Comparison of ENCODE assay signal across 1 cellular context in the genomic region with DNA sequence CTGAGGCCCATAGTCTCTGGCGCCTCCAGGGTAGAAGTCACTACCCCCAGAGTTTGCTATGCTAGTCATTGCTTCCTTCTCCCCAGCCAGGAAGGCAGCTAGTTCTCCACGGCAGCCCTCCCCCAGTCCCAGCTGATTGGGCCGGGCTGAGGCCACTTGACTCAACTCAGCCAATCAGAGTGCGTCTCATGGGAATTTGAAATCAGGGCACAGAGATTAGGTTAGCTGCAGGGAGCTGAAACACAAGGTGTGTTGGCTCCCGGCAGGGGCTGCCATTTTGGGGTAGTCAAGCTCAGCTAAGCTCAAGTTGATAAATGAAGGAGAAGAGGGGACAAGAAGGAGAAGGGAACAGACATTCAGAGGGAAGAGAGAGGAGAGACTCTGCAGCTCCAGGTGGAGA.
A peak's percentile ranks its signal among the peaks of the same experiment; 100 is the strongest.
TF ChIP-seq lines count a peak whose summit lies in the region.

No MANE protein-coding gene starts in this region.

TF ChIP-seq in WTC11, 78 proteins besides CTCF, POLR2A, EP300 and RAD21 (continued from another document):
- TF ChIP-seq, protein P1, sequence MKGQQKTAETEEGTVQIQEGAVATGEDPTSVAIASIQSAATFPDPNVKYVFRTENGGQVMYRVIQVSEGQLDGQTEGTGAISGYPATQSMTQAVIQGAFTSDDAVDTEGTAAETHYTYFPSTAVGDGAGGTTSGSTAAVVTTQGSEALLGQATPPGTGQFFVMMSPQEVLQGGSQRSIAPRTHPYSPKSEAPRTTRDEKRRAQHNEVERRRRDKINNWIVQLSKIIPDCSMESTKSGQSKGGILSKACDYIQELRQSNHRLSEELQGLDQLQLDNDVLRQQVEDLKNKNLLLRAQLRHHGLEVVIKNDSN (CRISPR knock-in tag; IDR thresholded peaks at IDR 0.05): peak; percentile 81
- TF ChIP-seq, protein P2, sequence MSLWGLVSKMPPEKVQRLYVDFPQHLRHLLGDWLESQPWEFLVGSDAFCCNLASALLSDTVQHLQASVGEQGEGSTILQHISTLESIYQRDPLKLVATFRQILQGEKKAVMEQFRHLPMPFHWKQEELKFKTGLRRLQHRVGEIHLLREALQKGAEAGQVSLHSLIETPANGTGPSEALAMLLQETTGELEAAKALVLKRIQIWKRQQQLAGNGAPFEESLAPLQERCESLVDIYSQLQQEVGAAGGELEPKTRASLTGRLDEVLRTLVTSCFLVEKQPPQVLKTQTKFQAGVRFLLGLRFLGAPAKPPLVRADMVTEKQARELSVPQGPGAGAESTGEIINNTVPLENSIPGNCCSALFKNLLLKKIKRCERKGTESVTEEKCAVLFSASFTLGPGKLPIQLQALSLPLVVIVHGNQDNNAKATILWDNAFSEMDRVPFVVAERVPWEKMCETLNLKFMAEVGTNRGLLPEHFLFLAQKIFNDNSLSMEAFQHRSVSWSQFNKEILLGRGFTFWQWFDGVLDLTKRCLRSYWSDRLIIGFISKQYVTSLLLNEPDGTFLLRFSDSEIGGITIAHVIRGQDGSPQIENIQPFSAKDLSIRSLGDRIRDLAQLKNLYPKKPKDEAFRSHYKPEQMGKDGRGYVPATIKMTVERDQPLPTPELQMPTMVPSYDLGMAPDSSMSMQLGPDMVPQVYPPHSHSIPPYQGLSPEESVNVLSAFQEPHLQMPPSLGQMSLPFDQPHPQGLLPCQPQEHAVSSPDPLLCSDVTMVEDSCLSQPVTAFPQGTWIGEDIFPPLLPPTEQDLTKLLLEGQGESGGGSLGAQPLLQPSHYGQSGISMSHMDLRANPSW (CRISPR knock-in tag; conservative IDR thresholded peaks at IDR 0.05; ENCODE audit: low read depth): no peak
- no peak for TF ChIP-seq HMGA2 (CRISPR knock-in tag; IDR thresholded peaks at IDR 0.05)
- TF ChIP-seq, protein P3, sequence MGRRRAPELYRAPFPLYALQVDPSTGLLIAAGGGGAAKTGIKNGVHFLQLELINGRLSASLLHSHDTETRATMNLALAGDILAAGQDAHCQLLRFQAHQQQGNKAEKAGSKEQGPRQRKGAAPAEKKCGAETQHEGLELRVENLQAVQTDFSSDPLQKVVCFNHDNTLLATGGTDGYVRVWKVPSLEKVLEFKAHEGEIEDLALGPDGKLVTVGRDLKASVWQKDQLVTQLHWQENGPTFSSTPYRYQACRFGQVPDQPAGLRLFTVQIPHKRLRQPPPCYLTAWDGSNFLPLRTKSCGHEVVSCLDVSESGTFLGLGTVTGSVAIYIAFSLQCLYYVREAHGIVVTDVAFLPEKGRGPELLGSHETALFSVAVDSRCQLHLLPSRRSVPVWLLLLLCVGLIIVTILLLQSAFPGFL (CRISPR knock-in tag; IDR thresholded peaks at IDR 0.05; ENCODE audit: borderline replicate concordance): no peak
- TF ChIP-seq HMGXB4 (CRISPR knock-in tag; IDR thresholded peaks at IDR 0.05): no peak
- TF ChIP-seq ZNF512 (CRISPR knock-in tag; IDR thresholded peaks at IDR 0.05; ENCODE audit: borderline replicate concordance): no peak
- TF ChIP-seq ZNF138 (CRISPR knock-in tag; conservative IDR thresholded peaks at IDR 0.05): no peak
- no peak for TF ChIP-seq FOXJ3 (CRISPR knock-in tag; IDR thresholded peaks at IDR 0.05; ENCODE audit: borderline replicate concordance)
- no peak for TF ChIP-seq MLX (CRISPR knock-in tag; IDR thresholded peaks at IDR 0.05)
- no peak for TF ChIP-seq ZNF263 (CRISPR knock-in tag; IDR thresholded peaks at IDR 0.05; ENCODE audit: low read depth)
- no peak for TF ChIP-seq OVOL2 (CRISPR knock-in tag; IDR thresholded peaks at IDR 0.05; ENCODE audit: borderline replicate concordance)
- peak; percentile 30; the same call in 1 of the 2 replicates for TF ChIP-seq MAX (CRISPR knock-in tag; IDR thresholded peaks at IDR 0.05)
- TF ChIP-seq ZNF219 (CRISPR knock-in tag; IDR thresholded peaks at IDR 0.05; ENCODE audit: borderline replicate concordance): no peak
- no peak for TF ChIP-seq ZNF423 (CRISPR knock-in tag; IDR thresholded peaks at IDR 0.05)
- TF ChIP-seq FOXP1 (CRISPR knock-in tag; IDR thresholded peaks at IDR 0.05; ENCODE audit: borderline replicate concordance): no peak
- TF ChIP-seq E2F1 (CRISPR knock-in tag; IDR thresholded peaks at IDR 0.05): no peak
- TF ChIP-seq, protein P4, sequence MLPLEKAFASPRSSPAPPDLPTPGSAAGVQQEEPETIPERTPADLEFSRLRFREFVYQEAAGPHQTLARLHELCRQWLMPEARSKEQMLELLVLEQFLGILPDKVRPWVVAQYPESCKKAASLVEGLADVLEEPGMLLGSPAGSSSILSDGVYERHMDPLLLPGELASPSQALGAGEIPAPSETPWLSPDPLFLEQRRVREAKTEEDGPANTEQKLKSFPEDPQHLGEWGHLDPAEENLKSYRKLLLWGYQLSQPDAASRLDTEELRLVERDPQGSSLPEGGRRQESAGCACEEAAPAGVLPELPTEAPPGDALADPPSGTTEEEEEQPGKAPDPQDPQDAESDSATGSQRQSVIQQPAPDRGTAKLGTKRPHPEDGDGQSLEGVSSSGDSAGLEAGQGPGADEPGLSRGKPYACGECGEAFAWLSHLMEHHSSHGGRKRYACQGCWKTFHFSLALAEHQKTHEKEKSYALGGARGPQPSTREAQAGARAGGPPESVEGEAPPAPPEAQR (CRISPR knock-in tag; IDR thresholded peaks at IDR 0.05): no peak
- TF ChIP-seq RORB (CRISPR knock-in tag; IDR thresholded peaks at IDR 0.05): no peak
